13 cellular contexts compared by ENCODE assay signal in the genomic region with DNA sequence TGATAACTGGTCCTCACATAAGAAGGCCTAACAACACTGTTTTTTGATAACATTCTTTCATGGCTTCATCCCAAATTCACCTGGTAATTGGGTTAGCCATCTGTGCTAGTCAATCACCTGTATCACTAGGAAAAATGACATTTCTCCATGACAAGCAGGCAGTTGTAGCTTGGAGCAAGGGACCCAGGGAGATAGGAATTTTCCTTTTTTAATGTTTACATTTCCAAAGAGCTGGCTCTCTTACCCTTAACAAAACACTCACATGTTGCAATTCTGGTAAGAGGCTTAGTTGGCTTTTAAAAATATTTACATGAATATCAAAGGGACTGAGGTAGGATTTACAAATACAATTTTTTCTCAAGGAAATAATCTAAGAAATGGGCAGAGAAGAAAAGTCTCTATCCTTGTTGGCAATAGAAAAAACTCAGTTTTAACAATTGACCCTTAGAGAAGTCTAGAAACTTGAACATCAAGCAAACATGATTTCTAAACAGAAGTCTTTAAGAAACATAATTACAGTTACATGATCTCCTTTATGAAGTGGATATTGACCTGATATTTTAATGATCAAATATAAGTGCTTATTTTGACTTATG. TPM values are rescaled to one million over a fixed set of nuclear protein-coding genes. Genes with fewer than 3 reads are reported as not detected.
DNase-seq lines count a peak whose midpoint lies in the region; ATAC-seq and TF ChIP-seq lines count a peak whose summit lies in the region.
"Had no signal": no experiment of that assay in that cellular context is flagged by ENCODE, and none has a peak within 500 bp of the region (broad histone marks: within the 10 kb centered on the region; RNA-seq: fewer than 3 reads in every experiment).

No MANE protein-coding gene starts in this region.

- H4K20me1 ChIP-seq in Karpas-422 (ENCODE audit: insufficient read depth, low read depth, low read length), result no peaks in the 10 kb centered on the region

- no peak overlapping the region for H3K9ac ChIP-seq in Karpas-422 (ENCODE audit: low read length)

- no peaks in the 10 kb centered on the region for H3K79me2 ChIP-seq in Karpas-422 (ENCODE audit: low read length)

- no peak for TF ChIP-seq CTCF in cardiac fibroblast (IDR thresholded peaks at IDR 0.05; ENCODE audit: low read depth, low read length)
- TF ChIP-seq CTCF in left lung (IDR thresholded peaks at IDR 0.05), result no peak

- H3K4me1 ChIP-seq in left lung (peaks cover 3 to 16% of the 10 kb centered on the region in 2 donors), Karpas-422 (ENCODE audit: low read length) (no peaks in the 10 kb centered on the region)

- no peaks in the 10 kb centered on the region for H3K9me2 ChIP-seq in Karpas-422 (replicated peaks; ENCODE audit: insufficient read depth, low read length)

- H3K9me3 ChIP-seq in left lung (no peaks in the 10 kb centered on the region), Karpas-422 (ENCODE audit: low read length) (no peaks in the 10 kb centered on the region)
- H3K9me3 ChIP-seq: HAP-1 had no signal

- intact Hi-C loops in left lung (cut with DNase I), result no loop called here

- H3K27me3 ChIP-seq in left lung, result no peaks in the 10 kb centered on the region
- H3K27me3 ChIP-seq in Karpas-422 (ENCODE audit: low read length), result no peaks in the 10 kb centered on the region

- H3K4me3 ChIP-seq in cardiac fibroblast (replicated peaks in 1 of 2; ENCODE audit: low read depth in 2 of 2, low read length in 2 of 2) (no peak overlapping the region), left lung (no peak overlapping the region), Karpas-422 (ENCODE audit: low read length) (no peak overlapping the region)
- H3K4me3 ChIP-seq: HAP-1 had no signal

- DNase-seq in H4 (ENCODE audit: low spot score) (peak; percentile 29), cardiac fibroblast (ENCODE audit: low read depth in 2 of 2) (peak; percentile 52 to 69), left lung (no peak), DMS 273 treated with DMSO at 0.1 percent for 48 hours (lab: John Stamatoyannopoulos, UW) (no peak), ureter (ENCODE audit: low spot score) (no peak), NCI-H345 (lab: John Stamatoyannopoulos, UW) (no peak), Karpas-422 (no peak)
- DNase-seq: activated CD4-positive, CD25-positive, alpha-beta regulatory T cell; CD8-positive, alpha-beta T cell; Kasumi-1; NCI-H524 had no signal

- H2AFZ ChIP-seq in Karpas-422 (ENCODE audit: low read length), result no peak overlapping the region

- H3K27ac ChIP-seq in left lung (peak overlapping the region; percentile 78 to 80), temporal lobe (ENCODE audit: low read depth, low read length) (peak overlapping the region; percentile 44), Karpas-422 (ENCODE audit: low read length) (no peak overlapping the region)

- H3K36me3 ChIP-seq in left lung, result no peaks in the 10 kb centered on the region
- H3K36me3 ChIP-seq in Karpas-422 (ENCODE audit: insufficient read depth, low read length), result no peaks in the 10 kb centered on the region
- H3K36me3 ChIP-seq: HAP-1 had no signal

- no peak overlapping the region for H3K4me2 ChIP-seq in Karpas-422 (ENCODE audit: low read depth, low read length, poor library complexity, severe bottlenecking)

- peak; percentile 64 for ATAC-seq in left lung
- ATAC-seq: CD8-positive, alpha-beta T cell had no signal

RNA-seq across cellular contexts. Expression of gene AKR1C1, which starts 16.1 kb away (rescaled TPM):
- 238 and 248 TPM in 2 replicates for total RNA-seq in H4 (2014; rRNA removed; shearing (Covaris generic))
- 10 to 100 TPM; 21.0 to 92.2 TPM for total RNA-seq in left lung
- 27.5 TPM for total RNA-seq in temporal lobe
- 31.4 TPM for total RNA-seq in ureter
- total RNA-seq in Karpas-422 (2014; rRNA removed; shearing (Covaris generic); ENCODE audit: low replicate concordance), result not detected in 2 replicates

RNA-seq across cellular contexts. Expression of gene AKR1C2, which starts 56.5 kb away (rescaled TPM):
- 74.6 and 115 TPM in 2 replicates for total RNA-seq in H4 (2014; rRNA removed; shearing (Covaris generic))
- total RNA-seq in left lung (10 to 100 TPM; 12.0 to 65.3 TPM), temporal lobe (21.9 TPM), ureter (343 TPM)
- not detected in 2 replicates for total RNA-seq in Karpas-422 (2014; rRNA removed; shearing (Covaris generic); ENCODE audit: low replicate concordance)
- total RNA-seq: CD8-positive, alpha-beta T cell had no signal

Comparison
In these comparisons a context has a peak if more than half of its experiments do, and no peak if none do; other contexts are left out.
1. DNase-seq: peak in H4 (single experiment) and cardiac fibroblast (2 of 2); none in left lung (0 of 2), DMS 273 treated with DMSO at 0.1 percent for 48 hours (single experiment), ureter (single experiment), NCI-H345 (single experiment) and Karpas-422 (single experiment).
2. RNA of gene AKR1C1, which starts 16.1 kb away (total RNA-seq): 238 to 248 TPM in H4, 21.0 to 92.2 TPM in left lung, 31.4 TPM in ureter (single experiment) and 27.5 TPM in temporal lobe (single experiment); not detected in Karpas-422; every median in the first group is over 10 times any median in the second.
3. RNA of gene AKR1C2, which starts 56.5 kb away (total RNA-seq): 343 TPM in ureter (single experiment), 74.6 to 115 TPM in H4, 12.0 to 65.3 TPM in left lung and 21.9 TPM in temporal lobe (single experiment); not detected in Karpas-422; every median in the first group is over 10 times any median in the second.